8 cellular contexts compared by ENCODE assay signal in the genomic region with DNA sequence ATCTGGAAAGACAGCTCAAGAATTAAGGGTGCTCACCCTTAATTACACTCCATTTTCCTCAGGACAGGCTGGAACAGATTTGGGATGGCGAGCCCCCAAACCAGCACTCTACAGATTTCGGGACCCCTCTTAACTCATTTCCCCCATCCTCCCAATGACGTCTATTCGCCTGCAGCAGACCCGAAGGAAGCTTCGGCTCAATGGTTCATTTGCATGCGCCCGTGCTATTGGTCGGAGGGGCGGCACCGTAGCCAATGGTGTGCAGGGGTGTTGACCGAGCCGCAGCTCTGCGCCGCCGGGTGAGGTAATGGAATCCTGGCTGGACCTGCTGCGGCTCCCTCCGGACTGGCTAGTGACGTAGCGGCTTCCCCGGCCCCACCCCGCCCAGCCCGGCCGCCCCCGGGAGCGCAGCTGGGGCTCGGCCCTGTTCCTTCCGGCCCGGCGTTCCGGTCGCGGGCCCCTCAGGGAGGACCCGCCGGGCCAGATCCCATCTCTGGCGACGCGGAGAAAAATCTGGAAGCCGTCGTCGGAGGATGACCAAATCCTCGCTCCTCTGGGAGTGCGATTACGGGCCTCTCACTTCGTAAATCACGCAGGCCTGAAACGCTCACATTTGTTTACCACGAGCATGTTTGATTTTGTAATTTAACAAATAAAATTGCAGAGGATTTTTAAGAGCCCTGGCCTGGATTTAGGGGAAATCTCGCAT. TPM values are rescaled to one million over a fixed set of nuclear protein-coding genes. Genes with fewer than 3 reads are reported as not detected.
DNase-seq lines count a peak whose midpoint lies in the region; ATAC-seq and TF ChIP-seq lines count a peak whose summit lies in the region.

No MANE protein-coding gene starts in this region.

- H3K4me1 Mint-ChIP-seq in naive thymus-derived CD4-positive, alpha-beta T cell, result peaks cover 13 to 40% (median 29%) of the 10 kb centered on the region in 7 donors
- H3K4me1 Mint-ChIP-seq in stimulated activated naive B cell treated with anti-CD40 and anti-IgM and Interleukin-4, amounts not matched to agents 10 μg/mL and 1 μg/mL and 100 μg/mL, for 72 hours, result peaks cover 42 to 71% of the 10 kb centered on the region in 2 donors

- CTCF ChIA-PET in naive thymus-derived CD4-positive, alpha-beta T cell (lab: Charles Lee), result interaction anchor here (0.8 to 14.8 kb wide), 10 partner anchors 8 to 676 kb away, joined by 3 to 457 read pairs (median 4); partner anchors contain the start of genes ATG101 and SMIM41

- TF ChIP-seq CTCF in KMS-11 (conservative IDR thresholded peaks at IDR 0.05; ENCODE audit: low read depth, low read length) (no peak), Peyer's patch (IDR thresholded peaks at IDR 0.05) (no peak), esophagus squamous epithelium (IDR thresholded peaks at IDR 0.05) (peak in 1 of 6 experiments; percentile 4)

- peak overlapping the region; percentile 99 for H3K4me2 ChIP-seq in KMS-11

- intact Hi-C loops in esophagus squamous epithelium (cut with DNase I), result no loop called here
- intact Hi-C loops in naive thymus-derived CD4-positive, alpha-beta T cell (cut with micrococcal nuclease), result loop anchor here (1.0 kb wide), 3 partner anchors 8 to 36 kb away; partner anchors contain the start of genes ATG101 (in 2 of the 2) and NR4A1 (in 2 of the 2)

- peak overlapping the region; percentile 34; the same call in 1 of the 2 replicates for H3K27ac ChIP-seq in KMS-11
- peak overlapping the region; percentile 79 to 91 (median 84) for H3K27ac ChIP-seq in Peyer's patch
- peak overlapping the region; percentile 71 to 94 (median 87) for H3K27ac ChIP-seq in esophagus squamous epithelium
- H3K27ac ChIP-seq in naive thymus-derived CD4-positive, alpha-beta T cell (ENCODE audit: low read depth, low read length), result peak overlapping the region; percentile 77

- H3K4me3 ChIP-seq in KMS-11 (IDR thresholded peaks at IDR 0.05; ENCODE audit: insufficient read depth, low read depth, low read length) (no peak overlapping the region), Peyer's patch (peak overlapping the region; percentile 30 to 45 (median 40)), esophagus squamous epithelium (peak overlapping the region; percentile 7 to 63 (median 40))
- H3K4me3 ChIP-seq in naive thymus-derived CD4-positive, alpha-beta T cell (ENCODE audit: low read length), result peak overlapping the region; percentile 24

- no peaks in the 10 kb centered on the region for H3K27me3 ChIP-seq in KMS-11 (ENCODE audit: insufficient read depth, low read depth)
- no peaks in the 10 kb centered on the region for H3K27me3 ChIP-seq in Peyer's patch
- H3K27me3 ChIP-seq in esophagus squamous epithelium, result peaks cover 0 to 20% (median 0%) of the 10 kb centered on the region in 4 donors
- H3K27me3 ChIP-seq in naive thymus-derived CD4-positive, alpha-beta T cell (ENCODE audit: control insufficient read depth in 2 of 2, insufficient read depth in 2 of 2, low read length in 2 of 2), result no peaks in the 10 kb centered on the region

- H3K9ac ChIP-seq in KMS-11, result peak overlapping the region; percentile 74

- no peaks in the 10 kb centered on the region for H3K9me3 ChIP-seq in Peyer's patch
- H3K9me3 ChIP-seq in esophagus squamous epithelium, result no peaks in the 10 kb centered on the region
- no peaks in the 10 kb centered on the region for H3K9me3 ChIP-seq in naive thymus-derived CD4-positive, alpha-beta T cell (ENCODE audit: control insufficient read depth in 2 of 3, low read length in 3 of 3)

- H3K36me3 ChIP-seq in KMS-11 (ENCODE audit: insufficient read depth) (no peaks in the 10 kb centered on the region), Peyer's patch (no peaks in the 10 kb centered on the region), esophagus squamous epithelium (no peaks in the 10 kb centered on the region)
- H3K36me3 ChIP-seq in naive thymus-derived CD4-positive, alpha-beta T cell (ENCODE audit: control insufficient read depth in 2 of 3, insufficient read depth in 3 of 3, low read length in 3 of 3), result no peaks in the 10 kb centered on the region

- H3K9me3 Mint-ChIP-seq in naive thymus-derived CD4-positive, alpha-beta T cell, result no peaks in the 10 kb centered on the region
- no peaks in the 10 kb centered on the region for H3K9me3 Mint-ChIP-seq in stimulated activated naive B cell treated with anti-CD40 and anti-IgM and Interleukin-4, amounts not matched to agents 10 μg/mL and 1 μg/mL and 100 μg/mL, for 72 hours

- H3K79me2 ChIP-seq in KMS-11 (ENCODE audit: insufficient read depth, low read depth), result no peaks in the 10 kb centered on the region

- H3K4me3 Mint-ChIP-seq in naive thymus-derived CD4-positive, alpha-beta T cell, result peak overlapping the region; percentile 72 to 89 (median 82)
- H3K4me3 Mint-ChIP-seq in stimulated activated naive B cell treated with anti-CD40 and anti-IgM and Interleukin-4, amounts not matched to agents 10 μg/mL and 1 μg/mL and 100 μg/mL, for 72 hours, result peak overlapping the region; percentile 82

- WGBS in esophagus squamous epithelium, 2 donors, result 2 to 3% methylated on average over 12 to 13 of the region's 49 CpGs

- H3K36me3 Mint-ChIP-seq in naive thymus-derived CD4-positive, alpha-beta T cell, result no peaks in the 10 kb centered on the region
- no peaks in the 10 kb centered on the region for H3K36me3 Mint-ChIP-seq in stimulated activated naive B cell treated with anti-CD40 and anti-IgM and Interleukin-4, amounts not matched to agents 10 μg/mL and 1 μg/mL and 100 μg/mL, for 72 hours

- H4K20me1 ChIP-seq in KMS-11 (ENCODE audit: insufficient read depth), result no peaks in the 10 kb centered on the region

- peak overlapping the region; percentile 36 to 97 (median 95) for H3K27ac Mint-ChIP-seq in naive thymus-derived CD4-positive, alpha-beta T cell
- H3K27ac Mint-ChIP-seq in stimulated activated naive B cell treated with anti-CD40 and anti-IgM and Interleukin-4, amounts not matched to agents 10 μg/mL and 1 μg/mL and 100 μg/mL, for 72 hours, result peak overlapping the region; percentile 93

- H3K4me1 ChIP-seq in KMS-11 (ENCODE audit: low read depth, poor library complexity, severe bottlenecking) (peaks cover 35% of the 10 kb centered on the region), Peyer's patch (peaks cover 3 to 31% (median 20%) of the 10 kb centered on the region in 4 donors), esophagus squamous epithelium (peaks cover 12 to 43% (median 26%) of the 10 kb centered on the region in 3 donors)
- H3K4me1 ChIP-seq in naive thymus-derived CD4-positive, alpha-beta T cell (ENCODE audit: control insufficient read depth in 2 of 2, insufficient read depth in 2 of 2, low read length in 2 of 2), result peaks cover 18 to 20% of the 10 kb centered on the region in 2 donors

- POLR2A ChIA-PET in naive thymus-derived CD4-positive, alpha-beta T cell (lab: Charles Lee), result interaction anchor here (0.7 to 2.0 kb wide), 13 partner anchors 8 to 49 kb away, joined by 3 to 12 read pairs (median 4); partner anchors contain the start of genes ATG101, NR4A1 and TAMALIN

- peak; percentile 33 to 70 for TF ChIP-seq POLR2A in Peyer's patch (IDR thresholded peaks at IDR 0.05)
- peak in 3 of 4 donors; percentile 21 to 75 (median 23) for TF ChIP-seq POLR2A in esophagus squamous epithelium (IDR thresholded peaks at IDR 0.05)

- peak overlapping the region; percentile 83 for H2AFZ ChIP-seq in KMS-11 (ENCODE audit: low read depth)

- DNase-seq in DMS79 treated with DMSO at 0.1 percent for 48 hours (lab: John Stamatoyannopoulos, UW), result peak; percentile 79
- peak; percentile 97 to 99 (median 97) for DNase-seq in Peyer's patch
- peak; percentile 78 for DNase-seq in activated T-helper 1 cell treated with Interleukin-2 at 50 U/mL for 16 hours (ENCODE audit: low read depth)
- DNase-seq in esophagus squamous epithelium (lab: John Stamatoyannopoulos, UW), result peak; percentile 65
- peak; percentile 68 to 93 (median 80) for DNase-seq in naive thymus-derived CD4-positive, alpha-beta T cell
- peak; percentile 85 for DNase-seq in stimulated activated naive B cell treated with anti-CD40 and anti-IgM and Interleukin-4, amounts not matched to agents 10 μg/mL and 1 μg/mL and 100 μg/mL, for 72 hours

- ATAC-seq in GM21786 (IDR thresholded peaks at IDR 0.05; ENCODE audit: unreplicated experiment), result peak; percentile 89
- peak; percentile 90 for ATAC-seq in naive thymus-derived CD4-positive, alpha-beta T cell
- ATAC-seq in stimulated activated naive B cell treated with anti-CD40 and anti-IgM and Interleukin-4, amounts not matched to agents 10 μg/mL and 1 μg/mL and 100 μg/mL, for 72 hours (replicated peaks), result peak; percentile 91 to 92

- H3K27me3 Mint-ChIP-seq in naive thymus-derived CD4-positive, alpha-beta T cell, result peaks cover 0 to 28% (median 0%) of the 10 kb centered on the region in 5 donors
- H3K27me3 Mint-ChIP-seq in stimulated activated naive B cell treated with anti-CD40 and anti-IgM and Interleukin-4, amounts not matched to agents 10 μg/mL and 1 μg/mL and 100 μg/mL, for 72 hours, result no peaks in the 10 kb centered on the region

RNA-seq across cellular contexts. Expression of gene NR4A1, which starts 18.3 kb away (rescaled TPM):
- total RNA-seq in Peyer's patch, result 100 to 1,000 TPM in 1 of 4 donors, 10 to 100 TPM in 2, 1 to 10 TPM in 1; 3.9 to 265 (median 42.2) TPM
- total RNA-seq in esophagus squamous epithelium, result 10 to 100 TPM in 1 of 4 donors, 1 to 10 TPM in 3; 3.4 to 12.6 (median 5.6) TPM
- total RNA-seq in naive thymus-derived CD4-positive, alpha-beta T cell, result 100 to 1,000 TPM in 2 of 5 experiments, 1 to 10 TPM in 1, under 1 TPM in 2; 0.89 to 279 (median 7.1) TPM
- 1 to 10 TPM in 1 of 2 donors, under 1 TPM in 1; 0.28 to 1.1 TPM for polyA plus RNA-seq in naive thymus-derived CD4-positive, alpha-beta T cell

RNA-seq across cellular contexts. Expression of gene TAMALIN, which starts 26.2 kb away (rescaled TPM):
- total RNA-seq in Peyer's patch (100 to 1,000 TPM in 1 of 4 donors, 10 to 100 TPM in 1, 1 to 10 TPM in 2; 1.2 to 112 (median 16.2) TPM), esophagus squamous epithelium (10 to 100 TPM in 1 of 4 donors, 1 to 10 TPM in 3; 1.7 to 10.7 (median 3.6) TPM)
- total RNA-seq in naive thymus-derived CD4-positive, alpha-beta T cell, result 100 to 1,000 TPM in 2 of 5 experiments, 10 to 100 TPM in 2, 1 to 10 TPM in 1; 5.6 to 501 (median 33.7) TPM
- 1 to 10 TPM; 1.1 to 1.3 TPM for polyA plus RNA-seq in naive thymus-derived CD4-positive, alpha-beta T cell

RNA-seq across cellular contexts. Expression of gene ATG101, which starts 36.8 kb away (rescaled TPM):
- total RNA-seq in Peyer's patch (10 to 100 TPM; 31.5 to 39.6 (median 33.9) TPM), esophagus squamous epithelium (10 to 100 TPM; 36.7 to 54.7 (median 40.4) TPM)
- total RNA-seq in naive thymus-derived CD4-positive, alpha-beta T cell, result 10 to 100 TPM; 20.7 to 39.7 (median 34.3) TPM
- 10 to 100 TPM; 20.9 to 30.9 TPM for polyA plus RNA-seq in naive thymus-derived CD4-positive, alpha-beta T cell

RNA-seq across cellular contexts. Expression of gene SMIM41, which starts 46.6 kb away (rescaled TPM):
- total RNA-seq in Peyer's patch (1 to 10 TPM in 2 of 4 donors, not detected in 2; 1.4 to 6.6 TPM), esophagus squamous epithelium (1 to 10 TPM in 2 of 4 donors, under 1 TPM in 1, not detected in 1; 0.50 to 5.7 (median 1.8) TPM)
- total RNA-seq in naive thymus-derived CD4-positive, alpha-beta T cell, result under 1 TPM in 2 of 5 experiments, not detected in 3; 0.24 to 0.27 TPM
- polyA plus RNA-seq in naive thymus-derived CD4-positive, alpha-beta T cell, result not detected

Comparison
In these comparisons a context has a peak if more than half of its experiments do, and no peak if none do; other contexts are left out.
1. H3K27ac ChIP-seq: peak in every context shown above with its lines; median percentile 87 in esophagus squamous epithelium; 84 in Peyer's patch; 77 in naive thymus-derived CD4-positive, alpha-beta T cell; 34 in KMS-11.